Comparison of ENCODE assay signal across 8 cellular contexts in genomic region chr14:101947904-101948665, GRCh38. TPM values are rescaled to one million over a fixed set of nuclear protein-coding genes. Genes with fewer than 3 reads are reported as not detected.
A peak's percentile ranks its signal among the peaks of the same experiment; 100 is the strongest.
DNase-seq lines count a peak whose midpoint lies in the region; ATAC-seq and TF ChIP-seq lines count a peak whose summit lies in the region.

No MANE protein-coding gene starts in this region.

- intact Hi-C loops in left colon (cut with DNase I, micrococcal nuclease) = loop anchor here in 1 of 2 donors (5.0 kb wide), 1 partner anchor 176 kb away; no protein-coding TSS in a partner anchor

- peak overlapping the region; percentile 94 for H3K27ac ChIP-seq in C4-2B

- no peak for TF ChIP-seq CTCF in C4-2B (conservative IDR thresholded peaks at IDR 0.05)

- DNase-seq in NCI-H69 (lab: John Stamatoyannopoulos, UW) (peak; percentile 100), cortex of kidney (lab: John Stamatoyannopoulos, UW) (peak; percentile 93), left colon (peak; percentile 100)
- DNase-seq in activated CD4-positive, alpha-beta T cell treated with anti-CD3 and anti-CD28 coated beads, Interleukin-2, amount 50 U/mL, for 1 hour = peak; percentile 99
- peak; percentile 98 to 99 for DNase-seq in stimulated activated CD4-positive, alpha-beta T cell treated with anti-CD3 and anti-CD28 coated beads, Interleukin-1b, Interleukin-23, amount 100 ng/mL, for 4 hours (ENCODE audit: low read depth in 2 of 2)

- ATAC-seq in GM19372 (IDR thresholded peaks at IDR 0.05; ENCODE audit: low read depth, unreplicated experiment) = peak; percentile 96
- ATAC-seq in HG03521 (IDR thresholded peaks at IDR 0.05; ENCODE audit: unreplicated experiment) = peak; percentile 97
- peak; percentile 94 for ATAC-seq in left colon

RNA-seq across cellular contexts. Expression of gene DYNC1H1, which starts 16.3 kb away (rescaled TPM):
- 100 to 1,000 TPM; 370 to 424 TPM for total RNA-seq in left colon

Comparison
In these comparisons a context has a peak if more than half of its experiments do, and no peak if none do; other contexts are left out.
1. Peak in every context shown above with its lines: DNase-seq, ATAC-seq and H3K27ac ChIP-seq.